8 cellular contexts compared by ENCODE assay signal in genomic region chr6:149235130-149235561, GRCh38.
DNase-seq lines count a peak whose midpoint lies in the region; ATAC-seq, FAIRE-seq and TF ChIP-seq lines count a peak whose summit lies in the region.

No MANE protein-coding gene starts in this region.

- peak; percentile 91 for FAIRE-seq in RCC 7860 (lab: Jason Lieb, UNC)
- FAIRE-seq in urothelium cell line (lab: Jason Lieb, UNC) = no peak

- peaks cover under 1 to 9% of the 10 kb centered on the region in 2 donors for H3K9me3 Mint-ChIP-seq in effector memory CD8-positive, alpha-beta T cell

- ATAC-seq in GM19395 (IDR thresholded peaks at IDR 0.05; ENCODE audit: unreplicated experiment) = peak; percentile 90
- peak; percentile 80 for ATAC-seq in HG03378 (IDR thresholded peaks at IDR 0.05; ENCODE audit: unreplicated experiment)
- no peak for ATAC-seq in effector memory CD8-positive, alpha-beta T cell (replicated peaks)

- no peak for TF ChIP-seq CTCF in fibroblast of mammary gland (conservative IDR thresholded peaks at IDR 0.05; ENCODE audit: control insufficient read depth, insufficient read depth, low read depth, low read length)

- H3K4me1 Mint-ChIP-seq in effector memory CD8-positive, alpha-beta T cell (ENCODE audit: low read depth in 2 of 2) = peaks cover 21 to 27% of the 10 kb centered on the region in 2 donors

- H3K4me3 ChIP-seq in fibroblast of mammary gland (ENCODE audit: control insufficient read depth, low read depth, low read length) = no peak overlapping the region

- DNase-seq in Daoy (ENCODE audit: low read depth) (peak; percentile 95), RCC 7860 (ENCODE audit: low spot score) (peak; percentile 80), fibroblast of mammary gland (ENCODE audit: low read depth) (peak; percentile 95), urothelium cell line (ENCODE audit: low spot score) (peak; percentile 58), hippocampal formation (lab: John Stamatoyannopoulos, UW) (no peak)
- DNase-seq in effector memory CD8-positive, alpha-beta T cell = no peak

- no peaks in the 10 kb centered on the region for H3K36me3 Mint-ChIP-seq in effector memory CD8-positive, alpha-beta T cell (ENCODE audit: insufficient read depth)

- H3K27ac Mint-ChIP-seq in effector memory CD8-positive, alpha-beta T cell = no peak overlapping the region

- no peak overlapping the region for H3K4me3 Mint-ChIP-seq in effector memory CD8-positive, alpha-beta T cell

- no peaks in the 10 kb centered on the region for H3K27me3 Mint-ChIP-seq in effector memory CD8-positive, alpha-beta T cell

Comparison
In these comparisons a context has a peak if more than half of its experiments do, and no peak if none do; other contexts are left out.
1. DNase-seq: peak in Daoy (single experiment), RCC 7860 (single experiment), fibroblast of mammary gland (single experiment) and urothelium cell line (single experiment); none in hippocampal formation (0 of 2) and effector memory CD8-positive, alpha-beta T cell (0 of 3).